ENCODE assay signal across 8 cellular contexts in genomic region chr1:35882945-35883680, GRCh38. TPM values are rescaled to one million over a fixed set of nuclear protein-coding genes. Genes with fewer than 3 reads are reported as not detected.
DNase-seq lines count a peak whose midpoint lies in the region; ATAC-seq and TF ChIP-seq lines count a peak whose summit lies in the region.

TSS of gene AGO1 (plus strand) at chr1:35883209. CDS start at chr1:35883422, 213 bp downstream.

- H2BK12ac ChIP-seq in H9 (ENCODE audit: insufficient read length, low read depth, low read length) = no peak within 1 kb of the TSS

- H3K4me1 Mint-ChIP-seq in H9 (peaks cover 39 to 47% of the 10 kb centered on the region in 2 experiments), nephron (peaks cover 42% of the 10 kb centered on the region)

- in situ Hi-C loops in G401 (cut with HindIII; ENCODE audit: low sequenced_read_pairs) = no loop called here

- TF ChIP-seq CTCF in H9 (conservative IDR thresholded peaks at IDR 0.05) (peak; percentile 97), fibroblast of pulmonary artery (IDR thresholded peaks at IDR 0.05; ENCODE audit: low read length, missing control alignments) (peak; percentile 69), nephron (IDR thresholded peaks at IDR 0.05; ENCODE audit: unreplicated experiment in 3 of 3) (peak; percentile 97)

- H2BK5ac ChIP-seq in H9 (ENCODE audit: insufficient read length, low read length) = no peak within 1 kb of the TSS

- H3K56ac ChIP-seq in H9 (ENCODE audit: insufficient read length, low read depth, low read length) = no peak within 1 kb of the TSS

- H3K27me3 Mint-ChIP-seq in H9 (ENCODE audit: low read depth) (peaks cover under 1% of the 10 kb centered on the region; the same call in 1 of the 2 replicates), nephron (ENCODE audit: low read depth) (no peaks in the 10 kb centered on the region)

- peaks cover 3% of the 10 kb centered on the region for H3K79me1 ChIP-seq in H9 (ENCODE audit: insufficient read depth, low read depth, low read length, poor library complexity, severe bottlenecking)

- peaks cover 13% of the 10 kb centered on the region for H3K23me2 ChIP-seq in H9 (ENCODE audit: insufficient read length, low read depth, low read length, poor library complexity, severe bottlenecking)

- H3K4me3 Mint-ChIP-seq in H9 (peak within 1 kb of the TSS; percentile 97), nephron (peak within 1 kb of the TSS; percentile 97 to 98 (median 97))

- H3K36me3 Mint-ChIP-seq in H9 (ENCODE audit: insufficient read depth in 1 of 3, low read depth in 3 of 3) (no peaks in the 10 kb centered on the region; a peak in 1 of 7 replicates), nephron (ENCODE audit: low read depth) (no peaks in the 10 kb centered on the region)

- H3K79me2 ChIP-seq in H9 (ENCODE audit: insufficient read depth, low read length) = peaks cover 23% of the 10 kb centered on the region; the same call in 1 of the 2 replicates

- peaks cover 16% of the 10 kb centered on the region for H3K4me1 ChIP-seq in H9 (ENCODE audit: insufficient read depth, low read length)

- no peak within 1 kb of the TSS for H3K23ac ChIP-seq in H9 (ENCODE audit: insufficient read length, low read depth, low read length)

- H3K27ac ChIP-seq in H9 (ENCODE audit: insufficient read length, low read depth, low read length) = no peak within 1 kb of the TSS

- peak within 1 kb of the TSS; percentile 86 for H3K4me2 ChIP-seq in H9 (ENCODE audit: insufficient read depth, insufficient read length, low read length)

- no peak within 1 kb of the TSS for H3K4ac ChIP-seq in H9 (ENCODE audit: low read depth, low read length)

- H4K91ac ChIP-seq in H9 (ENCODE audit: insufficient read length, low read depth, low read length) = no peak within 1 kb of the TSS

- H3K9me3 ChIP-seq in H9 (ENCODE audit: control insufficient read depth, low read depth, low read length) = no peaks in the 10 kb centered on the region

- H2AK5ac ChIP-seq in H9 (ENCODE audit: insufficient read length, low read length) = no peak within 1 kb of the TSS

- H3K18ac ChIP-seq in H9 (ENCODE audit: insufficient read length, low read depth, low read length) = peak within 1 kb of the TSS; percentile 21

- no peak within 1 kb of the TSS for H3T11ph ChIP-seq in H9 (ENCODE audit: low read length)

- WGBS in H9 (ENCODE audit: extremely low coverage, insufficient read length, low lambda C conversion rate) = no CpG with 5 or more reads among the region's 59 CpGs

- no peak within 1 kb of the TSS for H2BK120ac ChIP-seq in H9 (ENCODE audit: low read depth, low read length, poor library complexity, severe bottlenecking)

- H4K8ac ChIP-seq in H9 (replicated peaks; ENCODE audit: insufficient read length, low read depth, low read length) = no peak within 1 kb of the TSS

- H3K27me3 ChIP-seq in H9 (ENCODE audit: insufficient read depth, low read length) = no peaks in the 10 kb centered on the region

- H3K14ac ChIP-seq in H9 (ENCODE audit: insufficient read depth, low read length) = peak within 1 kb of the TSS; percentile 16; the same call in 1 of the 2 replicates

- H3K4me3 ChIP-seq in fibroblast of pulmonary artery (replicated peaks; ENCODE audit: low read depth, low read length) = peak within 1 kb of the TSS; percentile 100

- peak within 1 kb of the TSS; percentile 76 for H3K9ac ChIP-seq in H9 (ENCODE audit: extremely low read depth, insufficient read length, low read length)

- peak; percentile 91 for DNase-seq in G401 (ENCODE audit: low spot score)
- peak; percentile 95 for DNase-seq in H9
- DNase-seq in M059J (ENCODE audit: low read depth) = peak; percentile 91
- DNase-seq in activated T-helper 9 cell treated with anti-CD3 and anti-CD28 coated beads, Interleukin-2, amount 50 U/mL, for 16 hours (ENCODE audit: low read depth) = peak; percentile 97
- DNase-seq in fibroblast of pulmonary artery (ENCODE audit: low read depth) = peak; percentile 93
- DNase-seq in stimulated activated naive CD8-positive, alpha-beta T cell treated with anti-CD3 and anti-CD28 coated beads, Interleukin-15, Interleukin-2, amounts not matched to agents 100 U/mL and 50 U/mL, for 24 hours = peak; percentile 99

- H2AFZ ChIP-seq in H9 (ENCODE audit: low read length) = no peak within 1 kb of the TSS

- peak; percentile 98 for ATAC-seq in stimulated activated naive CD8-positive, alpha-beta T cell treated with anti-CD3 and anti-CD28 coated beads, Interleukin-15, Interleukin-2, amounts not matched to agents 100 U/mL and 50 U/mL, for 24 hours

- no peak within 1 kb of the TSS for H2BK20ac ChIP-seq in H9 (ENCODE audit: low read depth, low read length, poor library complexity, severe bottlenecking)

- H4K20me1 ChIP-seq in H9 (ENCODE audit: control insufficient read depth, insufficient read depth, insufficient read length) = peaks cover under 1% of the 10 kb centered on the region

- peak; percentile 84 for TF ChIP-seq POLR2A in Raji (IDR thresholded peaks at IDR 0.05; ENCODE audit: insufficient read depth, low read depth, low read length)

- H2BK15ac ChIP-seq in H9 (ENCODE audit: low read depth, low read length) = no peak within 1 kb of the TSS

- H3K27ac Mint-ChIP-seq in H9 (peak within 1 kb of the TSS; percentile 96 to 99 (median 96)), nephron (peak within 1 kb of the TSS; percentile 44 to 85 (median 84))

- no peak within 1 kb of the TSS for H4K5ac ChIP-seq in H9 (ENCODE audit: insufficient read length, low read depth, low read length)

- H3K9me3 Mint-ChIP-seq in H9 = no peaks in the 10 kb centered on the region
- H3K9me3 Mint-ChIP-seq in nephron = no peaks in the 10 kb centered on the region

RNA-seq across cellular contexts. Expression of gene AGO1, which starts in this region (rescaled TPM):
- total RNA-seq in G401 (2014; rRNA removed; shearing (Covaris generic)) = 6.7 and 11.2 TPM in 2 replicates
- total RNA-seq in H9 (2021) = 71.6 and 74.2 TPM in 2 replicates
- 7.1 and 12.0 TPM in 2 replicates for total RNA-seq in M059J (2014; rRNA removed; shearing (Covaris generic))
